In genomic region chr18:58605027-58606020, GRCh38 we compare ENCODE assay signal across 12 cellular contexts. TPM values are rescaled to one million over a fixed set of nuclear protein-coding genes. Genes with fewer than 3 reads are reported as not detected.
A peak's percentile ranks its signal among the peaks of the same experiment; 100 is the strongest.
DNase-seq lines count a peak whose midpoint lies in the region; ATAC-seq, FAIRE-seq and TF ChIP-seq lines count a peak whose summit lies in the region.
"Had no signal": no experiment of that assay in that cellular context is flagged by ENCODE, and none has a peak within 500 bp of the region (broad histone marks: within the 10 kb centered on the region; RNA-seq: fewer than 3 reads in every experiment).

No MANE protein-coding gene starts in this region.

- peaks cover 41% of the 10 kb centered on the region for H3K4me1 Mint-ChIP-seq in CD8-positive, alpha-beta T cell (ENCODE audit: low read depth)

- no peak overlapping the region for H2AFZ ChIP-seq in keratinocyte (ENCODE audit: control insufficient read depth, low read length)

- no peak for TF ChIP-seq POLR2A in GM12891 (IDR thresholded peaks at IDR 0.05; ENCODE audit: low read depth, low read length)

- H3K4me3 Mint-ChIP-seq in CD8-positive, alpha-beta T cell, result peak overlapping the region; percentile 31

- no peak overlapping the region for H3K27ac ChIP-seq in CD8-positive, alpha-beta T cell (ENCODE audit: low read depth, low read length)
- H3K27ac ChIP-seq in keratinocyte (ENCODE audit: control insufficient read depth, insufficient read depth, low read length), result peak overlapping the region; percentile 69
- H3K27ac ChIP-seq: prostate gland, SK-N-MC had no signal

- no peak overlapping the region for H3K9ac ChIP-seq in keratinocyte (ENCODE audit: control insufficient read depth, extremely low read depth, insufficient read depth, low read length)

- no peaks in the 10 kb centered on the region for H3K36me3 Mint-ChIP-seq in CD8-positive, alpha-beta T cell

- dilution Hi-C loops in keratinocyte (cut with MboI; ENCODE audit: extremely low pct_ligation_motif_present, low sequenced_read_pairs), result no loop called here

- peak overlapping the region; percentile 63 for H3K27ac Mint-ChIP-seq in CD8-positive, alpha-beta T cell

- H3K4me1 ChIP-seq in CD8-positive, alpha-beta T cell (ENCODE audit: insufficient read depth, low read length), result peaks cover 29% of the 10 kb centered on the region
- H3K4me1 ChIP-seq in keratinocyte (ENCODE audit: control insufficient read depth, extremely low read depth, insufficient read depth, low read length), result peaks cover 25% of the 10 kb centered on the region
- H3K4me1 ChIP-seq: prostate gland had no signal

- H3K9me1 ChIP-seq in keratinocyte (ENCODE audit: control insufficient read depth, extremely low read depth, insufficient read depth, low read length), result no peaks in the 10 kb centered on the region

- DNase-seq in CD8-positive, alpha-beta T cell, result peak in 5 of 7 experiments; percentile 31 to 64 (median 35)
- DNase-seq in activated T-cell treated with anti-CD3 and anti-CD28 coated beads for 24 hours (ENCODE audit: low read depth), result peak; percentile 40
- peak; percentile 78 for DNase-seq in keratinocyte (ENCODE audit: low read depth, low spot score)
- no peak for DNase-seq in NCI-H1436 (lab: John Stamatoyannopoulos, UW)
- no peak for DNase-seq in GM12891 (ENCODE audit: insufficient read length, low spot score)
- no peak for DNase-seq in OCI-M1 (lab: John Stamatoyannopoulos, UW)
- DNase-seq: DMS 273 treated with DMSO at 0.1 percent for 48 hours had no signal

- no peak overlapping the region for H3K4me3 ChIP-seq in CD8-positive, alpha-beta T cell (ENCODE audit: low read depth, low read length)
- H3K4me3 ChIP-seq in keratinocyte (ENCODE audit: control insufficient read depth in 2 of 3, extremely low read depth in 1 of 3, insufficient read depth in 2 of 3, low read depth in 1 of 3, low read length in 3 of 3), result no peak overlapping the region
- H3K4me3 ChIP-seq: prostate gland, SK-N-MC had no signal

- H3K9me3 ChIP-seq in CD8-positive, alpha-beta T cell (ENCODE audit: low read length), result no peaks in the 10 kb centered on the region
- no peaks in the 10 kb centered on the region for H3K9me3 ChIP-seq in keratinocyte (ENCODE audit: control insufficient read depth, low read depth, low read length)
- H3K9me3 ChIP-seq: prostate gland had no signal

- ATAC-seq in CD8-positive, alpha-beta T cell, result peak; percentile 86
- ATAC-seq in HG03432 (IDR thresholded peaks at IDR 0.05; ENCODE audit: unreplicated experiment), result peak; percentile 52
- ATAC-seq in HG03095 (IDR thresholded peaks at IDR 0.05; ENCODE audit: unreplicated experiment), result no peak

- POLR2A ChIA-PET in CD8-positive, alpha-beta T cell (lab: Charles Lee), result interaction anchor here (1.1 kb wide), 1 partner anchor 28 kb away, joined by 3 read pairs; no protein-coding TSS in a partner anchor

- FAIRE-seq in keratinocyte (lab: Jason Lieb, UNC), result peak; percentile 65
- no peak for FAIRE-seq in GM12891 (lab: Jason Lieb, UNC)
- FAIRE-seq: endometrium had no signal

- H4K20me1 ChIP-seq in keratinocyte (ENCODE audit: control insufficient read depth, extremely low read depth, insufficient read depth, low read length), result no peaks in the 10 kb centered on the region

- intact Hi-C loops in CD8-positive, alpha-beta T cell (cut with DNase I, micrococcal nuclease), result no loop called here

- CTCF ChIA-PET in CD8-positive, alpha-beta T cell (lab: Charles Lee), result interaction anchor here (1.0 to 1.9 kb wide), 3 partner anchors 87 to 159 kb away, joined by 3 to 4 read pairs (median 3); no protein-coding TSS in a partner anchor

- peak overlapping the region; percentile 20 for H3K4me2 ChIP-seq in keratinocyte (ENCODE audit: control insufficient read depth, extremely low read depth, insufficient read depth, low read depth, low read length)

- H3K36me3 ChIP-seq in CD8-positive, alpha-beta T cell (ENCODE audit: insufficient read depth, low read length), result no peaks in the 10 kb centered on the region
- H3K36me3 ChIP-seq in keratinocyte (ENCODE audit: control insufficient read depth in 2 of 2, extremely low read depth in 1 of 2, insufficient read depth in 2 of 2, low read length in 2 of 2), result no peaks in the 10 kb centered on the region
- H3K36me3 ChIP-seq: prostate gland had no signal

- no peaks in the 10 kb centered on the region for H3K9me3 Mint-ChIP-seq in CD8-positive, alpha-beta T cell

- no peaks in the 10 kb centered on the region for H3K27me3 ChIP-seq in CD8-positive, alpha-beta T cell (ENCODE audit: insufficient read depth, low read length)
- H3K27me3 ChIP-seq in keratinocyte (ENCODE audit: control insufficient read depth, extremely low read depth, insufficient read depth, low read length), result no peaks in the 10 kb centered on the region

- no peak for TF ChIP-seq CTCF in CD8-positive, alpha-beta T cell (IDR thresholded peaks at IDR 0.05)
- no peak for TF ChIP-seq CTCF in keratinocyte (optimal IDR thresholded peaks at IDR 0.05 in 1 of 3, IDR thresholded peaks at IDR 0.05 in 1 of 3, conservative IDR thresholded peaks at IDR 0.05 in 1 of 3; ENCODE audit: extremely low read depth in 1 of 3, insufficient read depth in 2 of 3, low read length in 3 of 3)

- H3K79me2 ChIP-seq in keratinocyte (ENCODE audit: control insufficient read depth, insufficient read depth, low read length), result no peaks in the 10 kb centered on the region

- no peaks in the 10 kb centered on the region for H3K27me3 Mint-ChIP-seq in CD8-positive, alpha-beta T cell (ENCODE audit: low read depth)

TF ChIP-seq in GM12891, 5 proteins besides CTCF, POLR2A, EP300 and RAD21:
- TF ChIP-seq SPI1 (IDR thresholded peaks at IDR 0.05; ENCODE audit: low read depth, low read length), result no peak
- no peak for TF ChIP-seq POLR2AphosphoS5 (IDR thresholded peaks at IDR 0.05; ENCODE audit: low read depth, low read length)
- no peak for TF ChIP-seq POU2F2 (IDR thresholded peaks at IDR 0.05; ENCODE audit: low read depth, low read length)
- no peak for TF ChIP-seq PAX5 (IDR thresholded peaks at IDR 0.05; ENCODE audit: insufficient read depth, low read length, severe bottlenecking)
- TF ChIP-seq TAF1 (IDR thresholded peaks at IDR 0.05; ENCODE audit: low read depth, low read length), result no peak

RNA-seq across cellular contexts. Expression of gene ALPK2, which starts 23.6 kb away (rescaled TPM):
- total RNA-seq in CD8-positive, alpha-beta T cell, result under 1 TPM; 0.14 to 0.27 TPM
- 0.01 to 0.19 TPM (median 0.07 TPM) in 3 replicates for polyA plus RNA-seq in keratinocyte
- not detected for polyA plus RNA-seq in keratinocyte (2011; ENCODE audit: low read depth)
- polyA plus RNA-seq in keratinocyte (2011; cell fraction: cytosol; rRNA removed), result 0.07 TPM in 1 of 2 replicates, not detected in the other
- 0.05 and 0.12 TPM in 2 replicates for polyA plus RNA-seq in keratinocyte (2011; cell fraction: nucleus; rRNA removed)
- 0.05 TPM in 1 of 2 replicates, not detected in the other for polyA plus RNA-seq in keratinocyte (2012; ENCODE audit: low replicate concordance)
- 0.64 TPM in 1 of 3 replicates, not detected in the others for polyA minus RNA-seq in keratinocyte
- not detected for polyA minus RNA-seq in keratinocyte (2011; cell fraction: cytosol; rRNA and poly(A)+ RNA removed)
- 0.23 TPM in 1 of 2 replicates, not detected in the other for polyA minus RNA-seq in keratinocyte (2011; cell fraction: nucleus; rRNA and poly(A)+ RNA removed)
- 4.7 TPM for polyA plus RNA-seq in GM12891 (2012; ENCODE audit: low read depth, missing spikeins)

Comparison
In these comparisons a context has a peak if more than half of its experiments do, and no peak if none do; other contexts are left out.
1. DNase-seq: peak in CD8-positive, alpha-beta T cell (5 of 7), activated T-cell treated with anti-CD3 and anti-CD28 coated beads for 24 hours (single experiment) and keratinocyte (single experiment); none in NCI-H1436 (single experiment), GM12891 (single experiment) and OCI-M1 (single experiment).